ENCODE assay signal across 20 cellular contexts in the genomic region with DNA sequence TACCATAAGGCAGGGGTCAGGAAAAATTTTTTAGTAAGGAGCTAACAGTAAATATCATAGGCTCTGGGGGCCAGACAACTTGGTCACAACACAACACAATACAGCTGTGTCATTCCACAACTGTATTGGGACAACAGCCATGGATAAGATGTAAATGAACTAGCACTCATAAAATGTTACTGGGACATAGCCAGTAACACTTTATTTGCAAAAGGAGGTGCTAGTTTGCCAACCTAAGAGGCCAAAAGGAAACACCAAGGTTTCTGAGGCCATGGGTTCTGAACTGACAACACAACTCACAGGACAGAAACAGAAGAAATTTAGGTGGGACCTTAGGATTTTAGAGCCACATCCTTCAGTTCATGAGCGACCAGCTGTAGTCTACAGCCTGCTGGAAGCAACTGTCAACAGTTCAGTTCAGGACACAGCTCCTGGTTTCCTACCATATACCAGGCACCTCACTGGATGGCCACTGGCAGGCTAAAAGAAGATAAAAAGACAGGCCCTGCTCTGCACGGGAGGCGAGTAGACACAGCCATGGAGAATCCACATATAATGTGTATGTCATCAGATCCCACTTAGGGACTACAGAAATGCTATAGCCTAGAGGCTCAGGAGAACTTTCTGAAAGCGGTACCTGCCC. TPM values are rescaled to one million over a fixed set of nuclear protein-coding genes. Genes with fewer than 3 reads are reported as not detected.
DNase-seq lines count a peak whose midpoint lies in the region; ATAC-seq and TF ChIP-seq lines count a peak whose summit lies in the region.
"Had no signal": no experiment of that assay in that cellular context is flagged by ENCODE, and none has a peak within 500 bp of the region (broad histone marks: within the 10 kb centered on the region; RNA-seq: fewer than 3 reads in every experiment).

No MANE protein-coding gene starts in this region.

- H3K36me3 ChIP-seq in hepatocyte (replicated peaks; ENCODE audit: insufficient read depth, low read depth): no peaks in the 10 kb centered on the region

- DNase-seq in AG10803 (ENCODE audit: low read depth): peak; percentile 19
- peak; percentile 83 for DNase-seq in LNCaP clone FGC (ENCODE audit: low read depth)
- peak; percentile 58 for DNase-seq in fibroblast of gingiva (ENCODE audit: low read depth)
- DNase-seq in left lobe of liver (ENCODE audit: low spot score): no peak
- DNase-seq in hepatocyte (ENCODE audit: low spot score): no peak
- no peak for DNase-seq in NCI-H1694 (lab: John Stamatoyannopoulos, UW)
- no peak for DNase-seq in NCI-H69 (lab: John Stamatoyannopoulos, UW)
- DNase-seq in T-cell: no peak
- DNase-seq: Calu3; CD8-positive, alpha-beta T cell; DMS53; EL; HCEC 1CT; NCI-H1105 treated with DMSO at 0.1 percent for 48 hours; NCI-H1694 treated with DMSO at 0.1 percent for 48 hours; NCI-H748 treated with DMSO at 0.1 percent for 48 hours; NK-92 treated with Interleukin-12 subunit alpha and Interleukin-12 subunit beta, amount 100 ng/mL, for 24 hours; SHP77 had no signal

- no peaks in the 10 kb centered on the region for H3K4me1 ChIP-seq in hepatocyte (ENCODE audit: insufficient read depth)

- no peaks in the 10 kb centered on the region for H3K9me3 Mint-ChIP-seq in T-cell
- H3K9me3 Mint-ChIP-seq: CD8-positive, alpha-beta T cell; GM23338 had no signal

- H3K4me3 ChIP-seq in AG10803 (ENCODE audit: low read length): no peak overlapping the region
- H3K4me3 ChIP-seq in LNCaP clone FGC (ENCODE audit: low read depth, low read length): peak overlapping the region; percentile 14; the same call in 1 of the 2 replicates
- H3K4me3 ChIP-seq in hepatocyte: no peak overlapping the region
- H3K4me3 ChIP-seq: GM12878, GM23338 had no signal

- peak; percentile 23 for ATAC-seq in left lobe of liver
- ATAC-seq in T-cell (replicated peaks in 1 of 4): no peak
- ATAC-seq: CD8-positive, alpha-beta T cell; GM12878; GM23338 had no signal

- no peak overlapping the region for H3K27ac ChIP-seq in hepatocyte

- H3K4me3 Mint-ChIP-seq in T-cell: no peak overlapping the region
- H3K4me3 Mint-ChIP-seq: CD8-positive, alpha-beta T cell; GM23338 had no signal

- no peak overlapping the region for H3K27ac Mint-ChIP-seq in T-cell
- H3K27ac Mint-ChIP-seq: CD8-positive, alpha-beta T cell had no signal

- H3K4me1 Mint-ChIP-seq in T-cell: no peaks in the 10 kb centered on the region

- peaks cover 12% of the 10 kb centered on the region in 2 donors for H3K27me3 Mint-ChIP-seq in T-cell

- WGBS in hepatocyte (ENCODE audit: low lambda C conversion rate, missing lambda C conversion rate): 92% methylated on average over 4 of the region's 4 CpGs

- POLR2A ChIA-PET in T-cell (lab: Charles Lee): no interaction called here

- H3K9me2 ChIP-seq in hepatocyte (replicated peaks; ENCODE audit: insufficient read depth): no peaks in the 10 kb centered on the region

- CTCF ChIA-PET in T-cell (lab: Charles Lee): interaction anchor here (0.5 to 6.4 kb wide), 8 partner anchors 16 to 213 kb away, joined by 3 to 77 read pairs (median 4); no protein-coding TSS in a partner anchor

- H2AFZ ChIP-seq in hepatocyte: no peak overlapping the region
- H2AFZ ChIP-seq: GM23338 had no signal

- no peaks in the 10 kb centered on the region for H3K79me2 ChIP-seq in hepatocyte

- no peaks in the 10 kb centered on the region for H3K9me3 ChIP-seq in hepatocyte (ENCODE audit: low read depth)

- H3K4me2 ChIP-seq in hepatocyte: no peak overlapping the region
- H3K4me2 ChIP-seq: GM23338 had no signal

- TF ChIP-seq CTCF in AG10803 (conservative IDR thresholded peaks at IDR 0.05; ENCODE audit: low read length) (no peak), LNCaP clone FGC (IDR thresholded peaks at IDR 0.05; ENCODE audit: control insufficient read depth, extremely low read depth, insufficient read depth) (no peak), hepatocyte (IDR thresholded peaks at IDR 0.05; ENCODE audit: poor library complexity) (no peak)

- H3K36me3 Mint-ChIP-seq in T-cell: no peaks in the 10 kb centered on the region
- H3K36me3 Mint-ChIP-seq: CD8-positive, alpha-beta T cell had no signal

- no peaks in the 10 kb centered on the region for H3K27me3 ChIP-seq in hepatocyte

- no peaks in the 10 kb centered on the region for H4K20me1 ChIP-seq in hepatocyte (ENCODE audit: insufficient read depth, poor library complexity, severe bottlenecking)

RNA-seq across cellular contexts. Expression of gene DZIP1, which starts 23.9 kb away (rescaled TPM):
- total RNA-seq in left lobe of liver (1.2 TPM), hepatocyte (17.2 and 23.2 TPM in 2 replicates), T-cell (under 1 TPM in 3 of 5 donors, not detected in 2; 0.10 to 0.19 (median 0.12) TPM)
- 4.2 and 7.2 TPM in 2 replicates for polyA plus RNA-seq in hepatocyte
- total RNA-seq: CD8-positive, alpha-beta T cell had no signal

RNA-seq across cellular contexts. Expression of gene DNAJC3, which starts 56.3 kb away (rescaled TPM):
- total RNA-seq in left lobe of liver (50.7 TPM), hepatocyte (80.7 and 91.4 TPM in 2 replicates), T-cell (10 to 100 TPM; 16.6 to 21.3 (median 19.8) TPM)
- 27.1 and 30.2 TPM in 2 replicates for polyA plus RNA-seq in hepatocyte

Comparison
In these comparisons a context has a peak if more than half of its experiments do, and no peak if none do; other contexts are left out.
1. DNase-seq: peak in AG10803 (single experiment), LNCaP clone FGC (single experiment) and fibroblast of gingiva (single experiment); none in left lobe of liver (single experiment), hepatocyte (single experiment), NCI-H1694 (single experiment), NCI-H69 (single experiment) and T-cell (0 of 34).